ENCODE assay signal across 14 cellular contexts in genomic region chr10:62990126-62990525, GRCh38.
"Had no signal": no experiment of that assay in that cellular context is flagged by ENCODE, and none has a peak within 500 bp of the region (broad histone marks: within the 10 kb centered on the region; RNA-seq: fewer than 3 reads in every experiment).

No MANE protein-coding gene starts in this region.

- H3K9me3 Mint-ChIP-seq: brain had no signal

- H3K36me3 Mint-ChIP-seq: brain had no signal

- H3K4me3 Mint-ChIP-seq: brain, T-helper 17 cell had no signal

- FAIRE-seq: endometrium had no signal

- DNase-seq: activated CD4-positive, CD25-positive, alpha-beta regulatory T cell; activated naive CD4-positive, alpha-beta T cell treated with anti-CD3 and anti-CD28 coated beads, Interleukin-2, amount 50 U/mL, for 16 hours; amniotic stem cell; psoas muscle; sigmoid colon; stimulated activated CD4-positive, alpha-beta T cell treated with anti-CD3 and anti-CD28 coated beads, Interleukin-2, amount 100 ng/mL, for 48 hours; stimulated activated CD8-positive, alpha-beta memory T cell treated with anti-CD3 and anti-CD28 coated beads, Interleukin-4, amount 100 ng/mL, for 48 hours; T-helper 17 cell; thyroid gland had no signal

- H3K27me3 Mint-ChIP-seq: brain had no signal

- H3K4me3 ChIP-seq: esophagus muscularis mucosa, gastroesophageal sphincter, psoas muscle, sigmoid colon, thyroid gland, vagina had no signal

- H3K4me1 Mint-ChIP-seq: T-helper 17 cell had no signal

- H3K27ac Mint-ChIP-seq: brain, T-helper 17 cell had no signal

- ATAC-seq: gastroesophageal sphincter, psoas muscle, T-helper 17 cell had no signal
